In the genomic region with DNA sequence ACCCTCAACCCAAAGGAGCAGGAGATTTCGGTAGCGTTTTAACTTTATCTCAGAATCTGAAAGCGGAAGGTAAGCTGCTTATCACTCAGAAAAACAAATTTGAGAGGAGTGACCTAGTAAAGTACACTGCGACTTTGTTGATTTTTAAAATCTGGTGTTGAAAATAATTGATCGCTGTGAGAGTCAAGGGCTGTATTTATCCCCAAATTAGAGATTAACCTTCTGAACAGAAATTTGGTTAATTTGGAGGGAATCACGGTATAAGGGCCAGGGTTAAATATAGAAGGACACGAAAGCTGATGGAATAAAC, we compare ENCODE assay signal across 9 cellular contexts. TPM values are rescaled to one million over a fixed set of nuclear protein-coding genes. Genes with fewer than 3 reads are reported as not detected.
A peak's percentile ranks its signal among the peaks of the same experiment; 100 is the strongest.
DNase-seq lines count a peak whose midpoint lies in the region; ATAC-seq and TF ChIP-seq lines count a peak whose summit lies in the region.
"Had no signal": no experiment of that assay in that cellular context is flagged by ENCODE, and none has a peak within 500 bp of the region (broad histone marks: within the 10 kb centered on the region; RNA-seq: fewer than 3 reads in every experiment).

No MANE protein-coding gene starts in this region.

- H3K4me3 ChIP-seq in left ventricle myocardium inferior: peak overlapping the region; percentile 59
- H3K4me3 ChIP-seq in choroid plexus epithelial cell (ENCODE audit: low read depth, low read length): peak overlapping the region; percentile 54
- peak overlapping the region; percentile 14 for H3K4me3 ChIP-seq in mucosa of stomach (ENCODE audit: low read length)
- H3K4me3 ChIP-seq in aorta (ENCODE audit: low read length in 2 of 2): peak overlapping the region; percentile 36 to 44

- no peak for TF ChIP-seq CTCF in left ventricle myocardium inferior (IDR thresholded peaks at IDR 0.05; ENCODE audit: borderline replicate concordance)
- no peak for TF ChIP-seq CTCF in choroid plexus epithelial cell (conservative IDR thresholded peaks at IDR 0.05; ENCODE audit: low read depth, low read length)

- H3K4me1 ChIP-seq in left ventricle myocardium inferior (peaks cover 12% of the 10 kb centered on the region), mucosa of stomach (ENCODE audit: control insufficient read depth, insufficient read depth, low read length) (no peaks in the 10 kb centered on the region), aorta (ENCODE audit: control insufficient read depth in 1 of 2, insufficient read depth in 2 of 2, low read length in 2 of 2) (no peaks in the 10 kb centered on the region)

- H3K27me3 ChIP-seq in left ventricle myocardium inferior (ENCODE audit: low read depth) (no peaks in the 10 kb centered on the region), mucosa of stomach (ENCODE audit: control insufficient read depth, insufficient read depth, low read length) (no peaks in the 10 kb centered on the region), aorta (ENCODE audit: control insufficient read depth in 1 of 2, insufficient read depth in 2 of 2, low read length in 1 of 2) (no peaks in the 10 kb centered on the region)

- DNase-seq in left ventricle myocardium inferior: no peak
- DNase-seq in cardiac septum (ENCODE audit: low spot score): no peak
- DNase-seq in choroid plexus epithelial cell (ENCODE audit: low read depth): no peak
- DNase-seq in aorta: no peak
- no peak for DNase-seq in iPS-NIHi7 (ENCODE audit: extremely low spot score)
- no peak for DNase-seq in head of caudate nucleus
- DNase-seq: activated naive CD4-positive, alpha-beta T cell treated with anti-CD3 and anti-CD28 coated beads for 36 hours had no signal

- intact Hi-C loops in left ventricle myocardium inferior (cut with micrococcal nuclease): no loop called here
- intact Hi-C loops in cardiac septum (cut with DNase I): no loop called here
- intact Hi-C loops in aorta (cut with DNase I): no loop called here
- intact Hi-C loops in head of caudate nucleus (cut with DNase I): no loop called here

- WGBS in aorta, 2 donors: 2 to 13% methylated on average over 7 of the region's 7 CpGs

- ATAC-seq in aorta (ENCODE audit: low FRiP score): no peak
- ATAC-seq in GM18520 (IDR thresholded peaks at IDR 0.05; ENCODE audit: unreplicated experiment): no peak

- H3K9ac ChIP-seq in mucosa of stomach (ENCODE audit: low read length): peak overlapping the region; percentile 38

- H3K9me3 ChIP-seq in left ventricle myocardium inferior (replicated peaks) (no peaks in the 10 kb centered on the region), mucosa of stomach (ENCODE audit: control insufficient read depth, low read length) (no peaks in the 10 kb centered on the region), aorta (ENCODE audit: control insufficient read depth, low read length) (no peaks in the 10 kb centered on the region)

- peak overlapping the region; percentile 80 for H3K27ac ChIP-seq in left ventricle myocardium inferior (replicated peaks)
- no peak overlapping the region for H3K27ac ChIP-seq in aorta (ENCODE audit: low read depth in 1 of 2, low read length in 2 of 2)

- H3K36me3 ChIP-seq in left ventricle myocardium inferior (no peaks in the 10 kb centered on the region), mucosa of stomach (ENCODE audit: control insufficient read depth, insufficient read depth, low read length) (no peaks in the 10 kb centered on the region), aorta (ENCODE audit: control insufficient read depth in 1 of 2, insufficient read depth in 2 of 2, low read length in 1 of 2) (no peaks in the 10 kb centered on the region)

RNA-seq across cellular contexts. Expression of a gene that starts 0.2 kb away (rescaled TPM):
- 36.1 TPM for total RNA-seq in left ventricle myocardium inferior
- total RNA-seq in cardiac septum: 23.4 TPM
- total RNA-seq in aorta: 1 to 10 TPM; 3.8 to 8.6 TPM
- under 1 TPM; 0.67 to 0.88 TPM for polyA plus RNA-seq in aorta
- total RNA-seq: activated naive CD4-positive, alpha-beta T cell treated with anti-CD3 and anti-CD28 coated beads for 36 hours had no signal
